ENCODE assay signal across 33 cellular contexts in genomic region chr9:15741015-15741414, GRCh38.
"Had no signal": no experiment of that assay in that cellular context is flagged by ENCODE, and none has a peak within 500 bp of the region (broad histone marks: within the 10 kb centered on the region; RNA-seq: fewer than 3 reads in every experiment).

No MANE protein-coding gene starts in this region.

- DNase-seq: activated CD4-positive, alpha-beta memory T cell treated with anti-CD3 and anti-CD28 coated beads, Interleukin-2, amount 10 ng/mL, durations not matched to agents 7 days and 5 days; activated CD4-positive, alpha-beta T cell treated with anti-CD3 and anti-CD28 coated beads for 1 hour; activated CD4-positive, alpha-beta T cell treated with anti-CD3 and anti-CD28 coated beads for 4 hours; activated CD4-positive, alpha-beta T cell treated with anti-CD3 and anti-CD28 coated beads, Interleukin-2, amount 10 ng/mL, durations not matched to agents 7 days and 5 days; activated CD4-positive, alpha-beta T cell treated with anti-CD3 and anti-CD28 coated beads, Interleukin-2, amount 50 U/mL, for 4 hours; activated CD8-positive, alpha-beta memory T cell treated with anti-CD3 and anti-CD28 coated beads, Interleukin-2, amount 50 U/mL, for 48 hours; activated gamma-delta T cell; activated naive CD4-positive, alpha-beta T cell; activated naive CD4-positive, alpha-beta T cell treated with anti-CD3 and anti-CD28 coated beads, Interleukin-2, amount 10 ng/mL, durations not matched to agents 7 days and 5 days; activated naive CD8-positive, alpha-beta T cell treated with anti-CD3 and anti-CD28 coated beads, Interleukin-2, amount 10 ng/mL, durations not matched to agents 7 days and 5 days; activated T-cell treated with anti-CD3 and anti-CD28 coated beads for 4 hours; activated T-cell treated with anti-CD3 and anti-CD28 coated beads, Interleukin-2, amount 50 U/mL, for 24 hours; activated T-cell treated with anti-CD3 and anti-CD28 coated beads, Interleukin-2, amount 50 U/mL, for 72 hours; central memory CD4-positive, alpha-beta T cell; cerebellar nuclear complex; colonic mucosa; effector CD8-positive, alpha-beta T cell; esophagus squamous epithelium; foreskin fibroblast; glutamatergic neuron; heart left ventricle; T-helper 2 cell had no signal

- H3K4me3 ChIP-seq: ascending aorta, breast epithelium, cardiac muscle cell, colonic mucosa, esophagus squamous epithelium, heart left ventricle had no signal

- H3K27me3 ChIP-seq: ascending aorta, breast epithelium, cardiac muscle cell, colonic mucosa, esophagus squamous epithelium, heart left ventricle had no signal

- ATAC-seq: activated naive CD4-positive, alpha-beta T cell treated with anti-CD3 and anti-CD28 coated beads, Interleukin-2, amount 50 U/mL, for 72 hours; activated T-cell treated with anti-CD3 and anti-CD28 coated beads, Interleukin-2, amount 50 U/mL, for 72 hours; heart left ventricle; WTC11 had no signal

- FAIRE-seq: endometrium, endothelial cell of umbilical vein, frontal cortex, TTC549 had no signal

- H3K27ac ChIP-seq: ascending aorta, breast epithelium, cardiac muscle cell, colonic mucosa, epithelial cell of prostate, esophagus squamous epithelium, heart left ventricle, VCaP had no signal

- H3K36me3 ChIP-seq: ascending aorta, breast epithelium, cardiac muscle cell, colonic mucosa, esophagus squamous epithelium had no signal

- H3K9me3 ChIP-seq: ascending aorta, breast epithelium, colonic mucosa, esophagus squamous epithelium had no signal

- H3K4me1 ChIP-seq: ascending aorta, breast epithelium, colonic mucosa, heart left ventricle had no signal
